8 cellular contexts compared by ENCODE assay signal in the genomic region with DNA sequence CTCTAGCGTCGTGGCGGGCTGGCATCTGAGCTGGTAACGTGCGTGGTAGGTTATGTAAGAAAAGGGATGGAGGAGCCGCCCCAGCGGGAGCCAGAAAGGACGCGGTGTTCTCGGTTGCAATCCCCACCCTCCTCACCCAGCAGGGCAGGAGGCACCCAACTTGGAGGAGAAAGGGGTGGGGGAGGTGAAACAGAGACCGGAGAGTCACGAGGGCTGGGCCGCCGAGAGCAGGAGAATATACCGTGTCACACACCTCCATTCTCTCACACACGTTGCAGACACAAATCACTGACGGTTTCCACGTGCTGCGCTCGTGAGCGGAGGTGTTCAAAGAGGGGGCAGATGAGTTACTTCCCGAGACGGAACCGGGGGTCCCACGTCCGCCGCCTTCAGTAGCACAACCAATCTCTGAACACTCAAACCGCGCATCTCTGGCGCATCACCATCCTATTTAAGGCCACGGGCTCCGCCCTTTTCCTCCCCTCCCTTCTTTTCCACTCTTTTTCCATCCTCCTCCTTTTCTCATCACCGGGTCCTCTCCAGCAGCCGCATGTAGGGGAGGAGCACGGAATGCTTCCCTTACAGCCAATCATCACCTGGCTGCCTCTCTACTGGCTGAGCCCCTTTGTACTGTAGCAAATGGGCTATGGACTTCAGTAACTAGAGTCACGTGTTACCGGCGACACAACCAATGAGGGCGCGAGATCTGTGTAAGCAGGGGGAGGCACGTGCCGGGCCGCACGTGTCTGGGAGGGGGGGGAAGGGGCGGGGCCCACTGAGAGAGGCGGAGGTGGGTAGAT. TPM values are rescaled to one million over a fixed set of nuclear protein-coding genes. Genes with fewer than 3 reads are reported as not detected.
DNase-seq lines count a peak whose midpoint lies in the region; ATAC-seq and TF ChIP-seq lines count a peak whose summit lies in the region.

A gene with protein sequence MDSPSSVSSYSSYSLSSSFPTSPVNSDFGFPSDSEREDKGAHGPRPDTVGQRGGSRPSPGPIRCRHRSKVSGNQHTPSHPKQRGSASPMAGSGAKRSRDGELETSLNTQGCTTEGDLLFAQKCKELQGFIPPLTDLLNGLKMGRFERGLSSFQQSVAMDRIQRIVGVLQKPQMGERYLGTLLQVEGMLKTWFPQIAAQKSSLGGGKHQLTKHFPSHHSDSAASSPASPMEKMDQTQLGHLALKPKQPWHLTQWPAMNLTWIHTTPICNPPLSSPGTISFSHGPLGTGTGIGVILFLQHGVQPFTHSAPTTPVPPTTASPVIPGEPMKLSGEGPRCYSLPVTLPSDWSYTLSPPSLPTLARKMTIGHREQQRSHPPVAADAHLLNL (plus strand): TSS at position 797 of the 800 bp plus-strand sequence. CDS start 714 bp downstream, outside the sequence.

- no peaks in the 10 kb centered on the region for H3F3A ChIP-seq in DOHH2 (ENCODE audit: control insufficient read depth, insufficient read depth)

- no peaks in the 10 kb centered on the region for H3K9me2 ChIP-seq in DOHH2 (replicated peaks; ENCODE audit: control insufficient read depth, low read length)

- H3K27ac ChIP-seq in DOHH2 (ENCODE audit: low read depth, low read length) (no peak within 1 kb of the TSS), colonic mucosa (peak within 1 kb of the TSS; percentile 58)

- H3K27me3 Mint-ChIP-seq in activated CD4-positive, alpha-beta T cell treated with anti-CD3 and anti-CD28 coated beads, Interleukin-2, amount 10 ng/mL, durations not matched to agents 7 days and 5 days, result peaks cover 4% of the 10 kb centered on the region

- peak within 1 kb of the TSS; percentile 47 for H3K4me3 ChIP-seq in DOHH2 (ENCODE audit: low read length)
- peak within 1 kb of the TSS; percentile 43 for H3K4me3 ChIP-seq in colonic mucosa
- H3K4me3 ChIP-seq in kidney epithelial cell (ENCODE audit: low read depth, low read length), result peak within 1 kb of the TSS; percentile 56

- peak within 1 kb of the TSS; percentile 47 for H3K27ac Mint-ChIP-seq in activated CD4-positive, alpha-beta T cell treated with anti-CD3 and anti-CD28 coated beads, Interleukin-2, amount 10 ng/mL, durations not matched to agents 7 days and 5 days

- peaks cover 13% of the 10 kb centered on the region for H3K4me1 ChIP-seq in DOHH2 (ENCODE audit: control insufficient read depth, low read length)
- peaks cover 3% of the 10 kb centered on the region for H3K4me1 ChIP-seq in colonic mucosa

- H3K9me3 ChIP-seq in DOHH2 (ENCODE audit: control insufficient read depth, insufficient read depth, low read length), result no peaks in the 10 kb centered on the region
- H3K9me3 ChIP-seq in colonic mucosa, result no peaks in the 10 kb centered on the region

- CTCF ChIA-PET in activated CD4-positive, alpha-beta T cell treated with anti-CD3 and anti-CD28 coated beads, Interleukin-2, amount 10 ng/mL, durations not matched to agents 7 days and 5 days (lab: Charles Lee), result interaction anchor here (1.0 to 1.9 kb wide), 6 partner anchors 10 to 26 kb away, joined by 3 to 9 read pairs (median 4); a partner anchor contains a TSS

- peaks cover 2% of the 10 kb centered on the region for H3K36me3 Mint-ChIP-seq in activated CD4-positive, alpha-beta T cell treated with anti-CD3 and anti-CD28 coated beads, Interleukin-2, amount 10 ng/mL, durations not matched to agents 7 days and 5 days (ENCODE audit: low read depth)

- H3K36me3 ChIP-seq in DOHH2 (ENCODE audit: control insufficient read depth, low read length), result no peaks in the 10 kb centered on the region
- no peaks in the 10 kb centered on the region for H3K36me3 ChIP-seq in colonic mucosa
- H3K36me3 ChIP-seq in kidney epithelial cell (ENCODE audit: control insufficient read depth, insufficient read depth, low read length), result no peaks in the 10 kb centered on the region

- H3K4me2 ChIP-seq in DOHH2 (ENCODE audit: low read length), result peak within 1 kb of the TSS; percentile 61

- intact Hi-C loops in colonic mucosa (cut with DNase I), result loop anchor here (2.0 kb wide), 1 partner anchor 27 kb away; no protein-coding TSS in a partner anchor

- no peaks in the 10 kb centered on the region for H3K9me3 Mint-ChIP-seq in activated CD4-positive, alpha-beta T cell treated with anti-CD3 and anti-CD28 coated beads, Interleukin-2, amount 10 ng/mL, durations not matched to agents 7 days and 5 days

- POLR2A ChIA-PET in activated CD4-positive, alpha-beta T cell treated with anti-CD3 and anti-CD28 coated beads, Interleukin-2, amount 10 ng/mL, durations not matched to agents 7 days and 5 days (lab: Charles Lee), result no interaction called here

- peak within 1 kb of the TSS; percentile 76 for H3K4me3 Mint-ChIP-seq in activated CD4-positive, alpha-beta T cell treated with anti-CD3 and anti-CD28 coated beads, Interleukin-2, amount 10 ng/mL, durations not matched to agents 7 days and 5 days

- no peaks in the 10 kb centered on the region for H3K79me2 ChIP-seq in DOHH2 (ENCODE audit: control insufficient read depth, low read length)

- TF ChIP-seq CTCF in DOHH2 (IDR thresholded peaks at IDR 0.05; ENCODE audit: low read depth, low read length, poor library complexity, severe bottlenecking), result no peak
- TF ChIP-seq CTCF in colonic mucosa (IDR thresholded peaks at IDR 0.05), result no peak
- TF ChIP-seq CTCF in kidney epithelial cell (IDR thresholded peaks at IDR 0.05; ENCODE audit: insufficient read depth, low read length, poor library complexity, severe bottlenecking), result no peak

- DNase-seq in NCI-H226 (peak; percentile 98), colonic mucosa (peak; percentile 86), kidney epithelial cell (ENCODE audit: low read depth) (peak; percentile 98)
- DNase-seq in activated CD4-positive, alpha-beta T cell treated with anti-CD3 and anti-CD28 coated beads, Interleukin-2, amount 10 ng/mL, durations not matched to agents 7 days and 5 days, result peak; percentile 89
- DNase-seq in stimulated activated CD4-positive, alpha-beta T cell treated with anti-CD3 and anti-CD28 coated beads, Interleukin-12 subunit alpha, Interleukin-12 subunit beta, amount 100 ng/mL, for 4 hours, result peak; percentile 62

- H4K20me1 ChIP-seq in DOHH2 (ENCODE audit: control insufficient read depth, insufficient read depth, low read depth, low read length), result no peaks in the 10 kb centered on the region

- H3K27me3 ChIP-seq in DOHH2 (ENCODE audit: control insufficient read depth, low read length), result peaks cover 9% of the 10 kb centered on the region; the same call in 1 of the 2 replicates
- H3K27me3 ChIP-seq in colonic mucosa, result no peaks in the 10 kb centered on the region
- H3K27me3 ChIP-seq in kidney epithelial cell (ENCODE audit: control insufficient read depth, insufficient read depth, low read length), result peaks cover 2% of the 10 kb centered on the region

- H3K4me1 Mint-ChIP-seq in activated CD4-positive, alpha-beta T cell treated with anti-CD3 and anti-CD28 coated beads, Interleukin-2, amount 10 ng/mL, durations not matched to agents 7 days and 5 days, result peaks cover 24% of the 10 kb centered on the region

- ATAC-seq in HG02885 (IDR thresholded peaks at IDR 0.05; ENCODE audit: poor library complexity, unreplicated experiment) (peak; percentile 78), GM18502 (IDR thresholded peaks at IDR 0.05; ENCODE audit: poor library complexity, unreplicated experiment) (no peak)

- H3K9ac ChIP-seq in colonic mucosa (ENCODE audit: low read depth in 2 of 2, low read length in 2 of 2), result peak within 1 kb of the TSS; percentile 54 to 77

RNA-seq across cellular contexts. Expression of the gene that starts here (rescaled TPM):
- total RNA-seq in activated CD4-positive, alpha-beta T cell treated with anti-CD3 and anti-CD28 coated beads, Interleukin-2, amount 10 ng/mL, durations not matched to agents 7 days and 5 days, result 1 to 10 TPM; 1.7 to 2.1 TPM
- total RNA-seq in colonic mucosa (1 to 10 TPM in 1 of 2 donors, under 1 TPM in 1; 0.69 to 1.6 TPM), kidney epithelial cell (1.8 and 2.4 TPM in 2 replicates)
